Comparison of ENCODE assay signal across 9 cellular contexts in the genomic region with DNA sequence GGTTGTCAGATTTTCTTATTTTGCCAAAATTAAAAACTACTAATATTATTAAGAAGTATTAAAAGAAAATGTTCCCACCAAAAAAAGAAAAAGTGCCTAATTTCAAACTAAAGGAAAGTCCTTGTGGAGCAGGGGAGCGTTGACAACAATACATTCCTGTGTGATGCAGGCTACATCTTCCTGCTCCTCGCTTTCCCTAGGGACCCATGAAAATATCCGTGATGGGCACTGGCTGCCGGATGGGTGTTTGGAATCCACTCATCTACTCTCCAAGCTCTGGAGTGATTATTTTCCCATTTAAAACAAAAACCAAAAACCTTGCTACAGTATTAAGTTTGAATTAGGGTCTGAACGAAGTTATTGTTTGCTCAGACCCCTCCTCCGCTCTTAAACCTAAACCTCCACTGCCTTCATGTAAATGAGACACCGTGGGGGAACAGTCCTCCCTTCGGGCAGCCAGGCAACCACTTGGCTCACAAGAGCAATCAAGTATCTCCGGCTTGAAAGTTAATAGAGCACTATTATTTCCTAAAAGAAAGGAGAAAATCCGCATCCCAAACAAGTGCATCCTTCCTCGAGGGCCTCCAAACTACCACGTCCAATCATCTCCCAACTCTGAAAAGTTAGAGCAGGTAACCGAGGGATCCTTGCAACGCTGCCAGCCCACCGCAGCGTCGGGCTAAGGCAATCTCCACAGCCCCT. TPM values are rescaled to one million over a fixed set of nuclear protein-coding genes. Genes with fewer than 3 reads are reported as not detected.
DNase-seq lines count a peak whose midpoint lies in the region; ATAC-seq, FAIRE-seq and TF ChIP-seq lines count a peak whose summit lies in the region.
"Had no signal": no experiment of that assay in that cellular context is flagged by ENCODE, and none has a peak within 500 bp of the region (broad histone marks: within the 10 kb centered on the region; RNA-seq: fewer than 3 reads in every experiment).

No MANE protein-coding gene starts in this region.

- H2BK15ac ChIP-seq in mesenchymal stem cell (ENCODE audit: low read depth, poor library complexity, severe bottlenecking) = peak overlapping the region; percentile 84

- peak in 1 of 2 experiments; percentile 1; a peak in 2 of 6 replicates for ATAC-seq in A549
- ATAC-seq in HG03571 (IDR thresholded peaks at IDR 0.05; ENCODE audit: unreplicated experiment) = no peak

- peak overlapping the region; percentile 4 to 75 for H2BK12ac ChIP-seq in mesenchymal stem cell (ENCODE audit: low read length in 2 of 2)

- no peak for TF ChIP-seq RAD21 in A549 (conservative IDR thresholded peaks at IDR 0.05 in 1 of 2, IDR thresholded peaks at IDR 0.05 in 1 of 2)

- TF ChIP-seq CTCF in A549 (IDR thresholded peaks at IDR 0.05) = no peak
- TF ChIP-seq CTCF in breast epithelium (IDR thresholded peaks at IDR 0.05) = no peak
- no peak for TF ChIP-seq CTCF in uterus (IDR thresholded peaks at IDR 0.05)

- H2BK5ac ChIP-seq in mesenchymal stem cell (ENCODE audit: low read depth, low read length, poor library complexity, severe bottlenecking) = no peak overlapping the region

- no peak overlapping the region for H2AK5ac ChIP-seq in mesenchymal stem cell (ENCODE audit: low read length, severe bottlenecking)

- H3K4me3 ChIP-seq in A549 (peak overlapping the region; percentile 60), breast epithelium (peak overlapping the region; percentile 84 to 91 (median 84)), mesenchymal stem cell (ENCODE audit: insufficient read depth in 1 of 2, low read depth in 1 of 2, low read length in 2 of 2) (peak overlapping the region; percentile 86 to 91), uterus (peak overlapping the region; percentile 51 to 90)

- no peaks in the 10 kb centered on the region for H3K9me3 ChIP-seq in A549
- no peaks in the 10 kb centered on the region for H3K9me3 ChIP-seq in breast epithelium
- H3K9me3 ChIP-seq in mesenchymal stem cell (ENCODE audit: control insufficient read depth, low read length) = no peaks in the 10 kb centered on the region
- H3K9me3 ChIP-seq in uterus = no peaks in the 10 kb centered on the region

- DNase-seq in A549 (ENCODE audit: low read depth in 1 of 2, low spot score in 1 of 2) (peak in 1 of 2 experiments; percentile 40), HT1080 (ENCODE audit: low read depth) (peak; percentile 36), breast epithelium (ENCODE audit: low spot score in 2 of 2) (no peak), mesenchymal stem cell (peak; percentile 56), uterus (no peak), GDM1 (lab: John Stamatoyannopoulos, UW) (no peak), SIG-M5 (lab: John Stamatoyannopoulos, UW) (no peak)

- H3K4me1 ChIP-seq in A549 (peaks cover 50% of the 10 kb centered on the region), breast epithelium (no peaks in the 10 kb centered on the region), mesenchymal stem cell (ENCODE audit: control insufficient read depth, insufficient read depth, low read depth, low read length) (peaks cover 20% of the 10 kb centered on the region), uterus (peaks cover 0 to 7% of the 10 kb centered on the region in 2 donors)

- CTCF ChIA-PET in A549 (lab: Yijun Ruan, JAX) = interaction anchor here (0.7 to 3.0 kb wide), 8 partner anchors 9 to 320 kb away, joined by 3 to 15 read pairs (median 6); no protein-coding TSS in a partner anchor

- H3K27me3 ChIP-seq in breast epithelium (no peaks in the 10 kb centered on the region), mesenchymal stem cell (ENCODE audit: control insufficient read depth in 1 of 2, insufficient read depth in 1 of 2, low read length in 2 of 2) (no peaks in the 10 kb centered on the region), uterus (no peaks in the 10 kb centered on the region)
- H3K27me3 ChIP-seq: foreskin keratinocyte had no signal

- peak overlapping the region; percentile 95 for H3K9ac ChIP-seq in mesenchymal stem cell (ENCODE audit: low read length)

- TF ChIP-seq POLR2A in A549 (IDR thresholded peaks at IDR 0.05; ENCODE audit: low read length) = no peak
- no peak for TF ChIP-seq POLR2A in breast epithelium (IDR thresholded peaks at IDR 0.05)
- TF ChIP-seq POLR2A in uterus (IDR thresholded peaks at IDR 0.05) = no peak

- peak overlapping the region in 1 of 2 experiments; percentile 48 for H3K23ac ChIP-seq in mesenchymal stem cell (ENCODE audit: low read length in 2 of 2)

- peak overlapping the region; percentile 90 for H4K91ac ChIP-seq in mesenchymal stem cell (ENCODE audit: low read length)

- H3K27ac ChIP-seq in A549 (peak overlapping the region; percentile 90 to 99), breast epithelium (peak overlapping the region; percentile 93 to 95), mesenchymal stem cell (ENCODE audit: low read length, poor library complexity, severe bottlenecking) (peak overlapping the region; percentile 59), uterus (peak overlapping the region; percentile 94 to 96)
- H3K27ac ChIP-seq: foreskin keratinocyte had no signal

- intact Hi-C loops in breast epithelium (cut with DNase I; ENCODE audit: low total_unique reads) (no loop called here), uterus (cut with DNase I; ENCODE audit: low total_unique reads) (no loop called here)

- POLR2A ChIA-PET in A549 (lab: Yijun Ruan, JAX) = interaction anchor here (1.0 to 2.8 kb wide), 2 partner anchors 10 to 48 kb away, joined by 5 to 16 read pairs; no protein-coding TSS in a partner anchor

- peak overlapping the region; percentile 14 to 22 for H3K14ac ChIP-seq in mesenchymal stem cell (ENCODE audit: low read length in 2 of 2)

- no peaks in the 10 kb centered on the region for H3K79me1 ChIP-seq in mesenchymal stem cell (replicated peaks; ENCODE audit: low read length, poor library complexity, severe bottlenecking)

- TF ChIP-seq EP300 in A549 (IDR thresholded peaks at IDR 0.05) = no peak

- no peak for FAIRE-seq in A549 (lab: Jason Lieb, UNC)

- H4K8ac ChIP-seq in mesenchymal stem cell (ENCODE audit: low read length) = peak overlapping the region; percentile 83

- 2% methylated on average over 17 of the region's 17 CpGs for WGBS in A549 (ENCODE audit: missing lambda C conversion rate)
- WGBS in mesenchymal stem cell = 1% methylated on average over 10 of the region's 17 CpGs

- H3K4me2 ChIP-seq in A549 = peak overlapping the region; percentile 90
- H3K4me2 ChIP-seq in mesenchymal stem cell (ENCODE audit: low read length, poor library complexity, severe bottlenecking) = peak overlapping the region; percentile 67

- H2AFZ ChIP-seq in mesenchymal stem cell (ENCODE audit: low read depth, low read length) = no peak overlapping the region

- peak overlapping the region; percentile 93 for H2BK120ac ChIP-seq in mesenchymal stem cell (ENCODE audit: low read depth, low read length)

- peak overlapping the region; percentile 99 for H3K18ac ChIP-seq in mesenchymal stem cell (ENCODE audit: low read depth in 1 of 2, low read length in 2 of 2)

- H3K4ac ChIP-seq in mesenchymal stem cell (ENCODE audit: low read depth in 1 of 2, low read length in 2 of 2) = peak overlapping the region; percentile 26 to 94

- no peaks in the 10 kb centered on the region for H3K36me3 ChIP-seq in breast epithelium
- H3K36me3 ChIP-seq in mesenchymal stem cell (ENCODE audit: control insufficient read depth in 1 of 2, insufficient read depth in 2 of 2, low read depth in 1 of 2, low read length in 2 of 2) = peaks cover 0 to 16% of the 10 kb centered on the region in 2 experiments
- no peaks in the 10 kb centered on the region for H3K36me3 ChIP-seq in uterus

TF ChIP-seq in A549, 52 proteins besides CTCF, POLR2A, EP300 and RAD21 (continues in another document):
- no peak for TF ChIP-seq SMC3 (IDR thresholded peaks at IDR 0.05)
- no peak for TF ChIP-seq NPAS2 (CRISPR knock-in tag; IDR thresholded peaks at IDR 0.05; ENCODE audit: borderline replicate concordance)
- TF ChIP-seq ZNF302 (CRISPR knock-in tag; IDR thresholded peaks at IDR 0.05) = no peak
- TF ChIP-seq EHF (CRISPR knock-in tag; IDR thresholded peaks at IDR 0.05) = no peak
- peak; percentile 11 for TF ChIP-seq MAX (IDR thresholded peaks at IDR 0.05)
- TF ChIP-seq RNF2 (IDR thresholded peaks at IDR 0.05; ENCODE audit: borderline replicate concordance, low read depth) = no peak
- TF ChIP-seq HDAC2 (IDR thresholded peaks at IDR 0.05) = no peak
- no peak for TF ChIP-seq CBX2 (IDR thresholded peaks at IDR 0.05; ENCODE audit: borderline replicate concordance, low read depth)
- TF ChIP-seq RCOR1 (IDR thresholded peaks at IDR 0.05; ENCODE audit: low read depth, low read length) = no peak
- TF ChIP-seq FOXS1 (CRISPR knock-in tag; IDR thresholded peaks at IDR 0.05) = no peak
- TF ChIP-seq ZC3H11A (IDR thresholded peaks at IDR 0.05) = no peak

RNA-seq across cellular contexts. Expression of gene ITGB5, which starts 1.5 kb away (rescaled TPM):
- polyA plus RNA-seq in A549 (2011; rRNA removed) (260 and 476 TPM in 2 replicates), A549 (2017; fragmentation: RNase III; extraction: RNeasy Plus Mini Kit Qiagen cat#74134 plus additional on column Dnase treatment) (174 to 209 TPM (median 201 TPM) in 3 replicates)
- polyA plus RNA-seq in A549 (2012; cell fraction: cytosol; rRNA removed) = 393 and 412 TPM in 2 replicates
- polyA plus RNA-seq in A549 (2012; cell fraction: nucleus; rRNA removed) = 508 and 526 TPM in 2 replicates
- 629 and 645 TPM in 2 replicates for polyA minus RNA-seq in A549 (2011; rRNA and poly(A)+ RNA removed)
- 150 and 185 TPM in 2 replicates for total RNA-seq in HT1080 (2014; rRNA removed; shearing (Covaris generic))
- 230 and 272 TPM in 2 replicates for polyA plus RNA-seq in HT1080 (2015; cell fraction: cytosol; rRNA removed)
- polyA plus RNA-seq in HT1080 (2015; cell fraction: nucleus; rRNA removed) = 292 and 316 TPM in 2 replicates
- total RNA-seq in breast epithelium (100 to 1,000 TPM in 2 of 3 donors, 10 to 100 TPM in 1; 80.1 to 286 (median 181) TPM), uterus (100 to 1,000 TPM in 2 of 4 donors, 10 to 100 TPM in 2; 28.7 to 106 (median 71.6) TPM)
- polyA plus RNA-seq in mesenchymal stem cell (2013, experiment 1 of 2) = 478 TPM
- 472 TPM for polyA plus RNA-seq in mesenchymal stem cell (2013, experiment 2 of 2)

RNA-seq across cellular contexts. Expression of gene MUC13, which starts 48.9 kb away (rescaled TPM):
- polyA plus RNA-seq in A549 (2011; rRNA removed) (8.8 and 10.2 TPM in 2 replicates), A549 (2017; fragmentation: RNase III; extraction: RNeasy Plus Mini Kit Qiagen cat#74134 plus additional on column Dnase treatment) (4.8 to 5.5 TPM (median 4.8 TPM) in 3 replicates)
- 2.1 and 2.5 TPM in 2 replicates for polyA plus RNA-seq in A549 (2012; cell fraction: cytosol; rRNA removed)
- polyA plus RNA-seq in A549 (2012; cell fraction: nucleus; rRNA removed) = 4.8 and 6.9 TPM in 2 replicates
- 3.7 and 4.3 TPM in 2 replicates for polyA minus RNA-seq in A549 (2011; rRNA and poly(A)+ RNA removed)
- 0.16 and 0.33 TPM in 2 replicates for total RNA-seq in HT1080 (2014; rRNA removed; shearing (Covaris generic))
- 0.94 and 1.1 TPM in 2 replicates for polyA plus RNA-seq in HT1080 (2015; cell fraction: cytosol; rRNA removed)
- polyA plus RNA-seq in HT1080 (2015; cell fraction: nucleus; rRNA removed) = 1.4 and 2.2 TPM in 2 replicates
- total RNA-seq in breast epithelium (1 to 10 TPM in 1 of 3 donors, not detected in 2; 3.9 TPM), uterus (under 1 TPM in 1 of 4 donors, not detected in 3; 0.51 TPM)
- polyA plus RNA-seq in mesenchymal stem cell (2013, experiment 1 of 2) = not detected
- polyA plus RNA-seq in mesenchymal stem cell (2013, experiment 2 of 2) = not detected
- total RNA-seq: foreskin keratinocyte had no signal
- polyA plus RNA-seq: foreskin keratinocyte had no signal

Comparison
In these comparisons a context has a peak if more than half of its experiments do, and no peak if none do; other contexts are left out.
1. DNase-seq: peak in HT1080 (single experiment) and mesenchymal stem cell (single experiment); none in breast epithelium (0 of 2), uterus (0 of 2), GDM1 (single experiment) and SIG-M5 (single experiment).
2. Peak in every context shown above with its lines, with median percentiles within 50 percentile points of each other: H3K27ac ChIP-seq and H3K4me3 ChIP-seq.